ENCODE assay signal across 16 cellular contexts in the genomic region with DNA sequence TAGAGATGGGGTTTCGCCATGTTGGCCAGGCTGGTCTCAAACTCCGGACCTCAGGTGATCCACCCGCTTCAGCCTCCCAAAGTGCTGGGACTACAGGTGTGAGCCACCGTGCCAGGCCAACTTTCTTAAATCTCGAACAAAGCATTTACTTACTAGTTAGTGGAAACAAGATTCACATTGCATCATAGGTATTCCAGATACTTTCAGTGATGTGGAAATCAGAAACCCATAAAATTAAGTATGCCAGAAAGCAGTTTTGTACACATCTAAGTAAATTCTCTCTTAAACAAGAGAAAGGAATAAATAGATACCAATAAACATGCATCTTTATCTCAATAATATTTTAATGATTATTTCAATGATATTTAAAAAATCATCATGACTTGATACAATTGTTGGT.
DNase-seq lines count a peak whose midpoint lies in the region; ATAC-seq and TF ChIP-seq lines count a peak whose summit lies in the region.
"Had no signal": no experiment of that assay in that cellular context is flagged by ENCODE, and none has a peak within 500 bp of the region (broad histone marks: within the 10 kb centered on the region; RNA-seq: fewer than 3 reads in every experiment).

No MANE protein-coding gene starts in this region.

- peak; percentile 43 for DNase-seq in AG09309 (ENCODE audit: low read depth)
- peak; percentile 56 for DNase-seq in adipocyte (ENCODE audit: low read depth)
- peak; percentile 31 for DNase-seq in fibroblast of gingiva (ENCODE audit: low read depth)
- peak; percentile 57 for DNase-seq in renal cortical epithelial cell (ENCODE audit: low read depth)
- DNase-seq in NCI-H69 (lab: John Stamatoyannopoulos, UW), result no peak
- no peak for DNase-seq in hippocampal formation (lab: John Stamatoyannopoulos, UW)
- DNase-seq: C1 segment of cervical spinal cord, DMS79 treated with DMSO at 0.1 percent for 48 hours, H7, NCI-H1105, NCI-H1694 treated with DMSO at 0.1 percent for 48 hours, NCI-H510A, NCI-H82, SHP77 had no signal

- H3K4me1 ChIP-seq in adipocyte (ENCODE audit: control insufficient read depth, insufficient read depth, low read length), result peaks cover 64% of the 10 kb centered on the region

- H3K9ac ChIP-seq in adipocyte (ENCODE audit: low read length), result peak overlapping the region; percentile 71

- H3K4me3 ChIP-seq in AG09309 (ENCODE audit: control insufficient read depth, low read depth, low read length), result no peak overlapping the region
- no peak overlapping the region for H3K4me3 ChIP-seq in adipocyte (ENCODE audit: low read length)
- H3K4me3 ChIP-seq: SK-N-MC had no signal

- no peak for ATAC-seq in HG02938 (IDR thresholded peaks at IDR 0.05; ENCODE audit: unreplicated experiment)

- no peaks in the 10 kb centered on the region for H3K36me3 ChIP-seq in adipocyte (ENCODE audit: control insufficient read depth, insufficient read depth, low read length, severe bottlenecking)

- no peaks in the 10 kb centered on the region for H3K27me3 ChIP-seq in adipocyte (replicated peaks; ENCODE audit: control insufficient read depth, insufficient read depth, low read length)

- no peak for TF ChIP-seq CTCF in AG09309 (IDR thresholded peaks at IDR 0.05; ENCODE audit: control insufficient read depth, insufficient read depth, low read depth, low read length, missing control alignments)

- no peaks in the 10 kb centered on the region for H3K9me3 ChIP-seq in adipocyte (ENCODE audit: control insufficient read depth, low read length)

Comparison
In these comparisons a context has a peak if more than half of its experiments do, and no peak if none do; other contexts are left out.
1. DNase-seq: peak in AG09309 (single experiment), adipocyte (single experiment), fibroblast of gingiva (single experiment) and renal cortical epithelial cell (single experiment); none in NCI-H69 (single experiment) and hippocampal formation (0 of 2).